ENCODE assay signal across 14 cellular contexts in genomic region chr5:169875091-169875727, GRCh38.
DNase-seq lines count a peak whose midpoint lies in the region; ATAC-seq and TF ChIP-seq lines count a peak whose summit lies in the region.
"Had no signal": no experiment of that assay in that cellular context is flagged by ENCODE, and none has a peak within 500 bp of the region (broad histone marks: within the 10 kb centered on the region; RNA-seq: fewer than 3 reads in every experiment).

No MANE protein-coding gene starts in this region.

- no peaks in the 10 kb centered on the region for H3K27me3 Mint-ChIP-seq in naive thymus-derived CD8-positive, alpha-beta T cell

- POLR2A ChIA-PET in naive thymus-derived CD8-positive, alpha-beta T cell (lab: Charles Lee) = no interaction called here

- peaks cover 40% of the 10 kb centered on the region for H3K4me1 ChIP-seq in lower lobe of right lung
- H3K4me1 ChIP-seq in colonic mucosa = no peaks in the 10 kb centered on the region
- H3K4me1 ChIP-seq: tibial artery had no signal

- no peak for DNase-seq in Right ventricle myocardium inferior (ENCODE audit: missing footprints)
- DNase-seq in cardiac septum (ENCODE audit: low spot score) = no peak
- DNase-seq in dorsolateral prefrontal cortex = no peak
- DNase-seq in lower lobe of right lung = no peak
- no peak for DNase-seq in naive thymus-derived CD8-positive, alpha-beta T cell
- no peak for DNase-seq in T1000 (lab: John Stamatoyannopoulos, UW)
- no peak for DNase-seq in colonic mucosa
- DNase-seq in activated effector memory CD4-positive, alpha-beta T cell treated with Interleukin-2 at 50 U/mL for 16 hours = no peak
- DNase-seq: activated CD8-positive, alpha-beta memory T cell treated with anti-CD3 and anti-CD28 coated beads, Interleukin-2, amount 50 U/mL, for 48 hours; NCI-H226; RPMI8226 had no signal

- H3K4me3 Mint-ChIP-seq in naive thymus-derived CD8-positive, alpha-beta T cell = no peak overlapping the region

- H3K27ac Mint-ChIP-seq in naive thymus-derived CD8-positive, alpha-beta T cell = peak overlapping the region in 1 of 10 donors; percentile 32

- no peaks in the 10 kb centered on the region for H3K27me3 ChIP-seq in dorsolateral prefrontal cortex
- no peaks in the 10 kb centered on the region for H3K27me3 ChIP-seq in lower lobe of right lung (ENCODE audit: low read depth)
- H3K27me3 ChIP-seq in colonic mucosa = no peaks in the 10 kb centered on the region
- H3K27me3 ChIP-seq: tibial artery had no signal

- no peak overlapping the region for H3K9ac ChIP-seq in colonic mucosa (ENCODE audit: low read depth in 2 of 2, low read length in 2 of 2)

- intact Hi-C loops in Right ventricle myocardium inferior (cut with DNase I) = loop anchor here (10.0 kb wide), 1 partner anchor 70 kb away; no protein-coding TSS in a partner anchor
- intact Hi-C loops in cardiac septum (cut with DNase I) = no loop called here
- intact Hi-C loops in dorsolateral prefrontal cortex (cut with DNase I) = no loop called here
- intact Hi-C loops in lower lobe of right lung (cut with DNase I) = no loop called here
- intact Hi-C loops in colonic mucosa (cut with DNase I) = no loop called here

- H3K4me3 ChIP-seq in dorsolateral prefrontal cortex = no peak overlapping the region
- no peak overlapping the region for H3K4me3 ChIP-seq in lower lobe of right lung
- H3K4me3 ChIP-seq in colonic mucosa = no peak overlapping the region
- H3K4me3 ChIP-seq: skin epidermis, tibial artery had no signal

- H3K4me1 Mint-ChIP-seq in naive thymus-derived CD8-positive, alpha-beta T cell = peaks cover 12 to 36% (median 19%) of the 10 kb centered on the region in 4 donors

- H3K36me3 ChIP-seq in lower lobe of right lung = no peaks in the 10 kb centered on the region
- no peaks in the 10 kb centered on the region for H3K36me3 ChIP-seq in colonic mucosa
- H3K36me3 ChIP-seq: tibial artery had no signal

- peaks cover 5 to 73% (median 26%) of the 10 kb centered on the region in 3 donors for H3K36me3 Mint-ChIP-seq in naive thymus-derived CD8-positive, alpha-beta T cell

- TF ChIP-seq CTCF in dorsolateral prefrontal cortex (IDR thresholded peaks at IDR 0.05 in 54 of 56, conservative IDR thresholded peaks at IDR 0.05 in 2 of 56; ENCODE audit: low read depth in 1 of 56, partially characterized antibody in 56 of 56) = no peak
- no peak for TF ChIP-seq CTCF in lower lobe of right lung (IDR thresholded peaks at IDR 0.05)
- TF ChIP-seq CTCF in colonic mucosa (IDR thresholded peaks at IDR 0.05) = no peak

- no peaks in the 10 kb centered on the region for H3K9me3 Mint-ChIP-seq in naive thymus-derived CD8-positive, alpha-beta T cell

- H3K27ac ChIP-seq in dorsolateral prefrontal cortex = peak overlapping the region in 47 of 59 donors; percentile 0 to 84 (median 58)
- no peak overlapping the region for H3K27ac ChIP-seq in lower lobe of right lung
- H3K27ac ChIP-seq in colonic mucosa = no peak overlapping the region
- H3K27ac ChIP-seq: VCaP had no signal

- ATAC-seq in Right ventricle myocardium inferior = peak; percentile 74
- ATAC-seq in lower lobe of right lung = peak; percentile 41 to 73
- no peak for ATAC-seq in naive thymus-derived CD8-positive, alpha-beta T cell

- H3K9me3 ChIP-seq in lower lobe of right lung (no peaks in the 10 kb centered on the region), colonic mucosa (no peaks in the 10 kb centered on the region)
- H3K9me3 ChIP-seq: tibial artery had no signal

Comparison
In these comparisons a context has a peak if more than half of its experiments do, and no peak if none do; other contexts are left out.
1. ATAC-seq: peak in Right ventricle myocardium inferior (single experiment) and lower lobe of right lung (2 of 2); none in naive thymus-derived CD8-positive, alpha-beta T cell (0 of 2).
2. H3K27ac ChIP-seq: peak in dorsolateral prefrontal cortex (47 of 59); none in lower lobe of right lung (single experiment) and colonic mucosa (single experiment).